In the genomic region with DNA sequence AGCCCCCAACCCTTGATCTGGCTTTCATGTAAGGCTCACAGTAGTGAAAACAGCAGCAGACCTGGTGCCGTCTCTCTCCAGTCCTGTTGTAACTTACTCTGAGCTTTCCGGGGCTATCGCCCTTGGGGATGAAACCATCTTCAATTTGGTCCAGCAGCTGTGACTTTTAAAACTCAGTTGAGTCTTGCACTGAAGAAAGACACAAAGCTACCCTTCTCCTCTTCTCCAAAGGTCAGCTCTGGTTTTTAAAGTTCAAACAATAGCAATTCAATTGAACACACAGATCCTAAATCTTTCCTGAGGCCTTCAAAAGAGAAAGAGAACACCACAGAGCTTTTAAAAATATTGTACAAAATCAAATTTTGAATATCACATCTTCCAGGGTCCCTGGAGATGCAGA, we compare ENCODE assay signal across 22 cellular contexts.
"Had no signal": no experiment of that assay in that cellular context is flagged by ENCODE, and none has a peak within 500 bp of the region (broad histone marks: within the 10 kb centered on the region; RNA-seq: fewer than 3 reads in every experiment).

No MANE protein-coding gene starts in this region.

- H3K9me3 ChIP-seq: neutrophil, thyroid gland had no signal

- H3K36me3 Mint-ChIP-seq: activated naive CD4-positive, alpha-beta T cell treated with anti-CD3 and anti-CD28 coated beads, Interleukin-2, amount 10 ng/mL, durations not matched to agents 7 days and 5 days had no signal

- H3K27ac Mint-ChIP-seq: activated naive CD4-positive, alpha-beta T cell treated with anti-CD3 and anti-CD28 coated beads, Interleukin-2, amount 10 ng/mL, durations not matched to agents 7 days and 5 days; activated naive CD8-positive, alpha-beta T cell treated with anti-CD3 and anti-CD28 coated beads, Interleukin-2, amount 10 ng/mL, durations not matched to agents 7 days and 5 days; endodermal cell; naive thymus-derived CD8-positive, alpha-beta T cell; stimulated activated memory B cell treated with anti-CD40 and anti-IgM and Interleukin-4, amounts not matched to agents 10 μg/mL and 1 μg/mL and 100 μg/mL, for 72 hours; stimulated activated naive CD8-positive, alpha-beta T cell treated with anti-CD3 and anti-CD28 coated beads, Interleukin-15, amount 100 ng/mL, for 72 hours had no signal

- H3K36me3 ChIP-seq: esophagus muscularis mucosa, left lung, neutrophil, thyroid gland had no signal

- H3K27me3 ChIP-seq: esophagus muscularis mucosa, left lung, neutrophil, thyroid gland had no signal

- DNase-seq: activated CD4-positive, alpha-beta T cell treated with anti-CD3 and anti-CD28 coated beads for 4 hours; activated CD4-positive, alpha-beta T cell treated with anti-CD3 and anti-CD28 coated beads, Interleukin-2, amount 50 U/mL, for 4 hours; activated CD8-positive, alpha-beta memory T cell treated with anti-CD3 and anti-CD28 coated beads for 24 hours; activated gamma-delta T cell; activated naive CD4-positive, alpha-beta T cell treated with anti-CD3 and anti-CD28 coated beads, Interleukin-2, amount 10 ng/mL, durations not matched to agents 7 days and 5 days; activated naive CD8-positive, alpha-beta T cell treated with anti-CD3 and anti-CD28 coated beads, Interleukin-2, amount 10 ng/mL, durations not matched to agents 7 days and 5 days; caudate nucleus; endodermal cell; left lung; naive thymus-derived CD8-positive, alpha-beta T cell; small intestine; stimulated activated CD4-positive, alpha-beta T cell treated with anti-CD3 and anti-CD28 coated beads, Interleukin-4, amount 100 ng/mL, for 4 hours; stimulated activated CD8-positive, alpha-beta memory T cell treated with anti-CD3 and anti-CD28 coated beads, Interleukin-4, amount 100 ng/mL, for 48 hours; stimulated activated naive CD8-positive, alpha-beta T cell treated with anti-CD3 and anti-CD28 coated beads, Interleukin-15, amount 100 ng/mL, for 72 hours; thyroid gland had no signal

- FAIRE-seq: frontal cortex, islet of Langerhans, small intestine, TTC549 had no signal

- H3K4me3 Mint-ChIP-seq: activated naive CD4-positive, alpha-beta T cell treated with anti-CD3 and anti-CD28 coated beads, Interleukin-2, amount 10 ng/mL, durations not matched to agents 7 days and 5 days; activated naive CD8-positive, alpha-beta T cell treated with anti-CD3 and anti-CD28 coated beads, Interleukin-2, amount 10 ng/mL, durations not matched to agents 7 days and 5 days; endodermal cell; naive thymus-derived CD8-positive, alpha-beta T cell; stimulated activated memory B cell treated with anti-CD40 and anti-IgM and Interleukin-4, amounts not matched to agents 10 μg/mL and 1 μg/mL and 100 μg/mL, for 72 hours; stimulated activated naive CD8-positive, alpha-beta T cell treated with anti-CD3 and anti-CD28 coated beads, Interleukin-15, amount 100 ng/mL, for 72 hours had no signal

- H3K4me3 ChIP-seq: esophagus muscularis mucosa, left lung, thyroid gland had no signal

- H3K9me3 Mint-ChIP-seq: activated naive CD4-positive, alpha-beta T cell treated with anti-CD3 and anti-CD28 coated beads, Interleukin-2, amount 10 ng/mL, durations not matched to agents 7 days and 5 days had no signal

- H3K4me1 Mint-ChIP-seq: activated naive CD4-positive, alpha-beta T cell treated with anti-CD3 and anti-CD28 coated beads, Interleukin-2, amount 10 ng/mL, durations not matched to agents 7 days and 5 days; activated naive CD8-positive, alpha-beta T cell treated with anti-CD3 and anti-CD28 coated beads, Interleukin-2, amount 10 ng/mL, durations not matched to agents 7 days and 5 days; stimulated activated naive CD8-positive, alpha-beta T cell treated with anti-CD3 and anti-CD28 coated beads, Interleukin-15, amount 100 ng/mL, for 72 hours had no signal

- H3K27ac ChIP-seq: esophagus muscularis mucosa, left lung, neutrophil, thyroid gland, VCaP had no signal
